16 cellular contexts compared by ENCODE assay signal in genomic region chr1:95287825-95288224, GRCh38. TPM values are rescaled to one million over a fixed set of nuclear protein-coding genes. Genes with fewer than 3 reads are reported as not detected.
A peak's percentile ranks its signal among the peaks of the same experiment; 100 is the strongest.
DNase-seq lines count a peak whose midpoint lies in the region; TF ChIP-seq lines count a peak whose summit lies in the region.
"Had no signal": no experiment of that assay in that cellular context is flagged by ENCODE, and none has a peak within 500 bp of the region (broad histone marks: within the 10 kb centered on the region; RNA-seq: fewer than 3 reads in every experiment).

No MANE protein-coding gene starts in this region.

- no peaks in the 10 kb centered on the region for H3K27me3 Mint-ChIP-seq in progenitor cell of endocrine pancreas
- no peaks in the 10 kb centered on the region for H3K27me3 Mint-ChIP-seq in activated T-cell treated with anti-CD3 and anti-CD28 coated beads, Interleukin-2, amount 50 U/mL, for 24 hours

- DNase-seq in DMS53 (lab: John Stamatoyannopoulos, UW) (peak; percentile 86), NCI-H69 (lab: John Stamatoyannopoulos, UW) (peak; percentile 55), kidney tubule cell (ENCODE audit: low spot score) (peak; percentile 30), progenitor cell of endocrine pancreas (ENCODE audit: low spot score, unreplicated experiment) (no peak), NCI-H526 treated with DMSO at 0.1 percent for 48 hours (lab: John Stamatoyannopoulos, UW) (no peak)
- DNase-seq in stimulated activated CD4-positive, alpha-beta T cell treated with anti-CD3 and anti-CD28 coated beads, Interleukin-4, amount 100 ng/mL, for 24 hours = no peak
- DNase-seq in activated T-cell treated with anti-CD3 and anti-CD28 coated beads, Interleukin-2, amount 50 U/mL, for 24 hours = no peak
- DNase-seq: 8988T; ACHN; KBM-7; MG63; NCI-H510A; NCI-H748 treated with DMSO at 0.1 percent for 48 hours; NK-92 treated with Interleukin-12 subunit alpha and Interleukin-12 subunit beta, amount 100 ng/mL, for 24 hours; PC-9 had no signal

- no peaks in the 10 kb centered on the region for H3K36me3 Mint-ChIP-seq in progenitor cell of endocrine pancreas (ENCODE audit: insufficient read depth)
- H3K36me3 Mint-ChIP-seq in activated T-cell treated with anti-CD3 and anti-CD28 coated beads, Interleukin-2, amount 50 U/mL, for 24 hours (ENCODE audit: low read depth) = no peaks in the 10 kb centered on the region
- H3K36me3 Mint-ChIP-seq: CD14-positive monocyte had no signal

- TF ChIP-seq CTCF in progenitor cell of endocrine pancreas (IDR thresholded peaks at IDR 0.05; ENCODE audit: unreplicated experiment) = no peak

- peaks cover 35% of the 10 kb centered on the region for H3K4me1 Mint-ChIP-seq in progenitor cell of endocrine pancreas (ENCODE audit: low read depth)
- H3K4me1 Mint-ChIP-seq in activated T-cell treated with anti-CD3 and anti-CD28 coated beads, Interleukin-2, amount 50 U/mL, for 24 hours (ENCODE audit: low read depth) = no peaks in the 10 kb centered on the region
- H3K4me1 Mint-ChIP-seq: CD14-positive monocyte had no signal

- no peak overlapping the region for H3K4me3 Mint-ChIP-seq in progenitor cell of endocrine pancreas (ENCODE audit: low read depth)
- no peak overlapping the region for H3K4me3 Mint-ChIP-seq in activated T-cell treated with anti-CD3 and anti-CD28 coated beads, Interleukin-2, amount 50 U/mL, for 24 hours
- H3K4me3 Mint-ChIP-seq: CD14-positive monocyte had no signal

- peak overlapping the region; percentile 38 for H3K27ac Mint-ChIP-seq in progenitor cell of endocrine pancreas
- H3K27ac Mint-ChIP-seq in activated T-cell treated with anti-CD3 and anti-CD28 coated beads, Interleukin-2, amount 50 U/mL, for 24 hours = no peak overlapping the region
- H3K27ac Mint-ChIP-seq: CD14-positive monocyte had no signal

- H3K9me3 Mint-ChIP-seq in progenitor cell of endocrine pancreas (ENCODE audit: low read depth) = peaks cover 3% of the 10 kb centered on the region
- H3K9me3 Mint-ChIP-seq in activated T-cell treated with anti-CD3 and anti-CD28 coated beads, Interleukin-2, amount 50 U/mL, for 24 hours = no peaks in the 10 kb centered on the region

RNA-seq across cellular contexts. Expression of gene RWDD3, which starts 53.8 kb away (rescaled TPM):
- total RNA-seq in progenitor cell of endocrine pancreas = 32.2 and 33.0 TPM in 2 replicates

Comparison
In these comparisons a context has a peak if more than half of its experiments do, and no peak if none do; other contexts are left out.
1. DNase-seq: peak in DMS53 (single experiment), NCI-H69 (single experiment) and kidney tubule cell (single experiment); none in progenitor cell of endocrine pancreas (single experiment), NCI-H526 treated with DMSO at 0.1 percent for 48 hours (single experiment), stimulated activated CD4-positive, alpha-beta T cell treated with anti-CD3 and anti-CD28 coated beads, Interleukin-4, amount 100 ng/mL, for 24 hours (single experiment) and activated T-cell treated with anti-CD3 and anti-CD28 coated beads, Interleukin-2, amount 50 U/mL, for 24 hours (single experiment).